Comparison of ENCODE assay signal across 19 cellular contexts in the genomic region with DNA sequence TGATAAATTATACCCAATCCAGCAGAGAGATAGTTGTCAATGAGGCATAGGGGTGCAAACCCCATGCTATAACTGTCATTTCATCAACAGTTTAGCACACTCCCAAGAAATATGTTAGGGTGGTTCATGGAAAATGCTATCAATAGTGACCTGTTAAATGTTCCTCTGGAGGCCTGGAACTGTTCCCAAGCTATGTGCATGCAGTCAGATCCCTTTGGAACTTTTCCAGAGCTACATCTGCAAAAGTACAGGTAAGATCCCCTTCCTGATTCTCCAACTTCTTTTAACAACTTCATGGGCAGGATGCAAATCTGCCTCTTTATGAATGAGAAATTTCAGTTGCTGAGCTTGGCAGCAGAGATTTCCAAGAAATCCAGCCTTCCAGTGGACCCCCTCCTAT.
"Had no signal": no experiment of that assay in that cellular context is flagged by ENCODE, and none has a peak within 500 bp of the region (broad histone marks: within the 10 kb centered on the region; RNA-seq: fewer than 3 reads in every experiment).

No MANE protein-coding gene starts in this region.

- H3K36me3 ChIP-seq: adrenal gland, colonic mucosa, left lung, transverse colon, vagina had no signal

- H3K27ac ChIP-seq: adrenal gland, colonic mucosa, left lung, skin epidermis, vagina had no signal

- ATAC-seq: activated T-cell treated with anti-CD3 and anti-CD28 coated beads, Interleukin-2, amount 50 U/mL, for 4 hours; esophagus mucosa; stimulated activated naive B cell treated with anti-CD40 and anti-IgM and Interleukin-4, amounts not matched to agents 10 μg/mL and 1 μg/mL and 100 μg/mL, for 72 hours had no signal

- H3K27me3 ChIP-seq: adrenal gland, colonic mucosa, left lung, transverse colon, vagina had no signal

- H3K9me3 ChIP-seq: adrenal gland, colonic mucosa, left lung, transverse colon, vagina had no signal

- DNase-seq: activated CD4-positive, alpha-beta memory T cell treated with anti-CD3 and anti-CD28 coated beads for 36 hours; activated CD4-positive, alpha-beta T cell treated with anti-CD3 and anti-CD28 coated beads for 36 hours; activated effector memory CD4-positive, alpha-beta T cell treated with Interleukin-2 at 50 U/mL for 16 hours; activated naive CD4-positive, alpha-beta T cell treated with anti-CD3 and anti-CD28 coated beads, Interleukin-2, amount 50 U/mL, for 16 hours; activated T-cell treated with anti-CD3 and anti-CD28 coated beads, Interleukin-2, amount 50 U/mL, for 4 hours; central memory CD4-positive, alpha-beta T cell; islet precursor cell; left lung; naive B cell; posterior cingulate gyrus; stimulated activated CD4-positive, alpha-beta T cell treated with anti-CD3 and anti-CD28 coated beads, Interleukin-15, amount 100 ng/mL, for 24 hours; stimulated activated CD4-positive, alpha-beta T cell treated with anti-CD3 and anti-CD28 coated beads, Interleukin-4, amount 100 ng/mL, for 1 hour; stimulated activated naive B cell treated with anti-CD40 and anti-IgM and Interleukin-4, amounts not matched to agents 10 μg/mL and 1 μg/mL and 100 μg/mL, for 72 hours; transverse colon had no signal

- H3K4me3 ChIP-seq: adrenal gland, colonic mucosa, left lung, skin epidermis, transverse colon, vagina had no signal
